Comparison of ENCODE assay signal across 21 cellular contexts in the genomic region with DNA sequence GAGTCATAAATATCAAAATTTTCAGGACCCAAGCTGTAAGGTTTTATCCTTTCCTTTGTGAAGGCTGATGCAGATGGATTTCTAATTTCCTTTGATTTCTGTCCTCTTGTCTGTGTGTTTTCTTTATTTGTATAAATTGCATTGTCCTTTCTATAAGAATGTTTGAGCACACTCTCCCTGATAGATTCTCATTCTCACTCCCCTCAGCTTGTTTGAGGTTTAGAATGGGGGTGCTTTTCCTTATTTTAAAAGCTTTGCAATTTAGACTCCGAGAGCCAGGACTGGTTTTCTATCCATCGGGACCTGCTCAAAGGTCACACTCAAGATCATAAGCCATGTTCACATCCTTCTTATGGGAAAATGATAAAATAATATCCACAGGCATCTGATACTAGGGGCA.
"Had no signal": no experiment of that assay in that cellular context is flagged by ENCODE, and none has a peak within 500 bp of the region (broad histone marks: within the 10 kb centered on the region; RNA-seq: fewer than 3 reads in every experiment).

No MANE protein-coding gene starts in this region.

- H3K36me3 Mint-ChIP-seq: mesothelial cell of epicardium; natural killer cell treated with Interleukin-12 subunit alpha and Interleukin-12 subunit beta and Interleukin-15 and Interleukin-18, amount 100 ng/mL, for 72 hours; stimulated activated naive B cell treated with anti-CD40 and anti-IgM and Interleukin-4, amounts not matched to agents 10 μg/mL and 1 μg/mL and 100 μg/mL, for 72 hours had no signal

- ATAC-seq: activated CD8-positive, alpha-beta T cell treated with anti-CD3 and anti-CD28 coated beads for 36 hours; lower lobe of right lung; natural killer cell treated with Interleukin-12 subunit alpha and Interleukin-12 subunit beta and Interleukin-15 and Interleukin-18, amount 100 ng/mL, for 72 hours; stimulated activated naive B cell treated with anti-CD40 and anti-IgM and Interleukin-4, amounts not matched to agents 10 μg/mL and 1 μg/mL and 100 μg/mL, for 72 hours had no signal

- H2AFZ ChIP-seq: hepatocyte had no signal

- H3K36me3 ChIP-seq: breast epithelium, esophagus squamous epithelium, lower lobe of right lung, ovary, spleen, tibial nerve, vagina had no signal

- H3K27me3 Mint-ChIP-seq: dendritic cell treated with granulocyte-macrophage colony-stimulating factor and Interleukin-4, amounts not matched to agents 40 ng/mL and 50 ng/mL, for 4 days had no signal

- H3K9me3 Mint-ChIP-seq: activated CD4-positive, alpha-beta T cell treated with anti-CD3 and anti-CD28 coated beads, Interleukin-2, amount 10 ng/mL, durations not matched to agents 24 days and 14 days; activated CD8-positive, alpha-beta T cell treated with anti-CD3 and anti-CD28 coated beads for 36 hours; activated T-helper 2 cell treated with anti-CD3 and anti-CD28 coated beads, Interferon-gamma antibody, Interleukin-2, Interleukin-4, amounts not matched to agents 10 μg/mL and 5 μg/mL and 100 μg/mL, durations not matched to agents 14 hours and 24 hours and 36 hours; dendritic cell treated with granulocyte-macrophage colony-stimulating factor and Interleukin-4, amounts not matched to agents 40 ng/mL and 50 ng/mL, for 4 days; mesothelial cell of epicardium; natural killer cell treated with Interleukin-12 subunit alpha and Interleukin-12 subunit beta and Interleukin-15 and Interleukin-18, amount 100 ng/mL, for 72 hours; stimulated activated naive B cell treated with anti-CD40 and anti-IgM and Interleukin-4, amounts not matched to agents 10 μg/mL and 1 μg/mL and 100 μg/mL, for 72 hours; T-helper 1 cell treated with Interleukin-12 subunit alpha and Interleukin-12 subunit beta and Interleukin-4 antibody, amounts not matched to agents 30 μg/mL and 1 μg/mL, for 36 hours had no signal

- H3K27me3 ChIP-seq: breast epithelium, esophagus squamous epithelium, ovary, tibial nerve, vagina had no signal

- H3K4me3 Mint-ChIP-seq: activated CD4-positive, alpha-beta T cell treated with anti-CD3 and anti-CD28 coated beads, Interleukin-2, amount 10 ng/mL, durations not matched to agents 24 days and 14 days; activated CD8-positive, alpha-beta T cell treated with anti-CD3 and anti-CD28 coated beads for 36 hours; dendritic cell treated with granulocyte-macrophage colony-stimulating factor and Interleukin-4, amounts not matched to agents 40 ng/mL and 50 ng/mL, for 4 days; mesothelial cell of epicardium; natural killer cell treated with Interleukin-12 subunit alpha and Interleukin-12 subunit beta and Interleukin-15 and Interleukin-18, amount 100 ng/mL, for 72 hours; stimulated activated naive B cell treated with anti-CD40 and anti-IgM and Interleukin-4, amounts not matched to agents 10 μg/mL and 1 μg/mL and 100 μg/mL, for 72 hours; T-helper 1 cell treated with Interleukin-12 subunit alpha and Interleukin-12 subunit beta and Interleukin-4 antibody, amounts not matched to agents 30 μg/mL and 1 μg/mL, for 36 hours had no signal

- H3K4me1 ChIP-seq: breast epithelium, esophagus squamous epithelium, lower lobe of right lung, spleen, vagina had no signal

- H3K27ac ChIP-seq: breast epithelium, esophagus squamous epithelium, hepatocyte, lower lobe of right lung, ovary, spleen, vagina had no signal

- H3K4me1 Mint-ChIP-seq: stimulated activated naive B cell treated with anti-CD40 and anti-IgM and Interleukin-4, amounts not matched to agents 10 μg/mL and 1 μg/mL and 100 μg/mL, for 72 hours had no signal

- H3K79me2 ChIP-seq: hepatocyte had no signal

- H3K4me3 ChIP-seq: breast epithelium, esophagus squamous epithelium, hepatocyte, lower lobe of right lung, ovary, spleen, tibial nerve, vagina had no signal

- DNase-seq: activated CD4-positive, alpha-beta T cell treated with anti-CD3 and anti-CD28 coated beads, Interleukin-2, amount 10 ng/mL, durations not matched to agents 24 days and 14 days; activated CD8-positive, alpha-beta T cell treated with anti-CD3 and anti-CD28 coated beads for 36 hours; activated naive CD4-positive, alpha-beta T cell treated with Interleukin-2 at 50 U/mL for 16 hours; activated T-cell treated with anti-CD3 and anti-CD28 coated beads, Interleukin-2, amount 50 U/mL, for 1 hour; effector memory CD4-positive, alpha-beta T cell; esophagus squamous epithelium; islet precursor cell; lower lobe of right lung; ovary; spleen; stimulated activated CD4-positive, alpha-beta T cell treated with anti-CD3 and anti-CD28 coated beads, Interleukin-4, amount 100 ng/mL, for 4 hours; stimulated activated naive B cell treated with anti-CD40 and anti-IgM and Interleukin-4, amounts not matched to agents 10 μg/mL and 1 μg/mL and 100 μg/mL, for 72 hours had no signal

- H3K4me2 ChIP-seq: hepatocyte had no signal

- H3K27ac Mint-ChIP-seq: activated CD4-positive, alpha-beta T cell treated with anti-CD3 and anti-CD28 coated beads, Interleukin-2, amount 10 ng/mL, durations not matched to agents 24 days and 14 days; activated CD8-positive, alpha-beta T cell treated with anti-CD3 and anti-CD28 coated beads for 36 hours; activated T-helper 2 cell treated with anti-CD3 and anti-CD28 coated beads, Interferon-gamma antibody, Interleukin-2, Interleukin-4, amounts not matched to agents 10 μg/mL and 5 μg/mL and 100 μg/mL, durations not matched to agents 14 hours and 24 hours and 36 hours; dendritic cell treated with granulocyte-macrophage colony-stimulating factor and Interleukin-4, amounts not matched to agents 40 ng/mL and 50 ng/mL, for 4 days; mesothelial cell of epicardium; natural killer cell treated with Interleukin-12 subunit alpha and Interleukin-12 subunit beta and Interleukin-15 and Interleukin-18, amount 100 ng/mL, for 72 hours; stimulated activated naive B cell treated with anti-CD40 and anti-IgM and Interleukin-4, amounts not matched to agents 10 μg/mL and 1 μg/mL and 100 μg/mL, for 72 hours; T-helper 1 cell treated with Interleukin-12 subunit alpha and Interleukin-12 subunit beta and Interleukin-4 antibody, amounts not matched to agents 30 μg/mL and 1 μg/mL, for 36 hours had no signal

- H3K9me3 ChIP-seq: breast epithelium, esophagus squamous epithelium, lower lobe of right lung, ovary, spleen, tibial nerve, vagina had no signal
